In the genomic region with DNA sequence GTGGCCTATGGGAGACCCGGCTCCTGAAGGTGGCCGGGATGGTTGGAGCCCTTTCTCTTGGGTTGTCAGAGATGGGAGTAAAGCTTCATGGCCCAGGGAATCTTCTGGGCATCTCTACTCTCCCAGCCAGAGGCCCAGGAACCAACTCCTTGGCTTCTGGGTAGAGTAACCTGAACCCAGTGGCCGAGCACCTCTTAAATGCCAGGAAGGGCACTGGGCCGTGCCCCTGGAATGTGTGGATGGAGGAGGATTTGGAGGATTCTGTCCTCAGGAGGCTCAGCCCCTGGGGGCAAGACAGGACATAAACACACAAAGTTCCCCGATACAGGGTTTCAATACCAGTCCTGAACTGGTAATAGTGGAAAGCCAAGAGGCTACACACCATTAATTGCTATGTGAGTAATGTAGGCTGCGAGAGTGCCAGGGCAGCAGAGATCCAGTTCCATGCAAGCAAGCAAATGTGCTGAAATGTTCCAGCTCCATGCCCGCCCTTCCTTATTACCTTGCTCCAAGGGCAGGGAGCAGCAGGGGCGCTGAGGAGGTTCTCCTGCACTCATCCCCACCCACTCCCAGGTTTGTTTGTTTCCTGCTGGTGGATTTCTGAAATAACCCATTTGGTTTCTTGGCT, we compare ENCODE assay signal across 1 cellular context.
TF ChIP-seq lines count a peak whose summit lies in the region.

No MANE protein-coding gene starts in this region.

TF ChIP-seq in endothelial cell of umbilical vein, 7 proteins besides CTCF, POLR2A, EP300 and RAD21:
- TF ChIP-seq EZH2 (IDR thresholded peaks at IDR 0.05; ENCODE audit: borderline replicate concordance, low read depth, low read length, severe bottlenecking), result no peak
- no peak for TF ChIP-seq GATA2 (IDR thresholded peaks at IDR 0.05; ENCODE audit: insufficient read depth, insufficient read length, low read depth, low read length)
- TF ChIP-seq, protein P1, sequence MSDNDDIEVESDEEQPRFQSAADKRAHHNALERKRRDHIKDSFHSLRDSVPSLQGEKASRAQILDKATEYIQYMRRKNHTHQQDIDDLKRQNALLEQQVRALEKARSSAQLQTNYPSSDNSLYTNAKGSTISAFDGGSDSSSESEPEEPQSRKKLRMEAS (IDR thresholded peaks at IDR 0.05; ENCODE audit: insufficient read depth, insufficient read length), result no peak
- TF ChIP-seq FOS (IDR thresholded peaks at IDR 0.05; ENCODE audit: borderline replicate concordance, insufficient read depth, low read length), result no peak
- no peak for TF ChIP-seq MYC (IDR thresholded peaks at IDR 0.05; ENCODE audit: low read depth, low read length)
- no peak for TF ChIP-seq POLR2AphosphoS5 (IDR thresholded peaks at IDR 0.05; ENCODE audit: insufficient read depth, low read depth, low read length)
- TF ChIP-seq JUN (IDR thresholded peaks at IDR 0.05; ENCODE audit: borderline replicate concordance, insufficient read depth, insufficient read length, low read depth), result no peak
TF ChIP-seq in endothelial cell of umbilical vein: peak in this region for 0.
